11 cellular contexts compared by ENCODE assay signal in the genomic region with DNA sequence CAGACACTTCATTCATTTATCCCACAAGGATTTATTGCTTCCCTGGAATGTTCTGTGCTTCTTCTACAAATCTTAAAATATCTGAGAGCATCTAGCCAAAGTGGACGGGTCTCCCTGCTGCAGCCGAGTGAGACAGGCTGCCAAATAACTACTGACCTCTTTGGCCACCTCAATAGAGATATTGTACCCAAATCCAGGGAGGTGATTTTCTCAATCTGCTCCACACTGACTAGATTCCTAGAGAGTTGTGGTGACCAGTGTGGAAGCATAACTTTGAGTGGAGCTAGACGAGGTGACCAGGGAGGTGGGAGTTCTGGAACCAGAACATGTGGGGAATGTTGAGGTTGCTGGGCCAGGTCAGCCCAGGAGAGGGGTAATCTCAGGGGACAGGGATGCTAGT.
"Had no signal": no experiment of that assay in that cellular context is flagged by ENCODE, and none has a peak within 500 bp of the region (broad histone marks: within the 10 kb centered on the region; RNA-seq: fewer than 3 reads in every experiment).

No MANE protein-coding gene starts in this region.

- ATAC-seq: GM23338, HCT116 had no signal

- FAIRE-seq: H1, H54 had no signal

- H3K4me1 ChIP-seq: HAP-1 had no signal

- H3K4me3 Mint-ChIP-seq: GM23338, H9, HFFc6 had no signal

- H3K9me3 ChIP-seq: HAP-1 had no signal

- H2AFZ ChIP-seq: GM23248, GM23338 had no signal

- H3K27ac ChIP-seq: GM23248 had no signal

- H3K27ac Mint-ChIP-seq: GM23338, H9, HFFc6 had no signal

- DNase-seq: GM23248, GOT3, H7, H9, HCEC 1CT, HFFc6 had no signal

- H3K9me3 Mint-ChIP-seq: GM23338, H9, HFFc6 had no signal

- H3K9ac ChIP-seq: GM23248 had no signal

- H3K36me3 ChIP-seq: HAP-1 had no signal

- H3K4me3 ChIP-seq: GM23248, GM23338, HAP-1 had no signal

- H3K4me2 ChIP-seq: GM23338 had no signal
